Comparison of ENCODE assay signal across 23 cellular contexts in the genomic region with DNA sequence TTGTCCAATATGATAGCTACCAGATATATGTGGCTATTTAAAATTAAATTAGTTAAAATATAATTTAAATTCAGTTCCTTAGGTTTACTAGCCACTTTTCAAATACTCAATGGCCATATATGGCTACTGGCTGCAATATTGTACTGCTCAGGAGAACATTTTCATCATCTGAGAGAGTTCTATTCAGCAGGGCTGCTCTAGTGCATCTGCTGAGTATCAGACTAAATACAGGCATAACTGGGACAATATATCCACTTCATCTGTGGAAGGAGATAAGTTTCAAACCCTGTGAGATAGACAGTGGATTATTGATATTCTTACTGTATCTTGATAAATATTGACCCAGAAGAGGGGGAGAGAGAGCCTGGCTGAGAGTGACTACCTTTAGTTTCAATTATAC.
"Had no signal": no experiment of that assay in that cellular context is flagged by ENCODE, and none has a peak within 500 bp of the region (broad histone marks: within the 10 kb centered on the region; RNA-seq: fewer than 3 reads in every experiment).

No MANE protein-coding gene starts in this region.

- H3K36me3 ChIP-seq: left lung, sigmoid colon, spleen, thyroid gland, upper lobe of right lung had no signal

- H3K4me3 ChIP-seq: left lung, lung, sigmoid colon, spleen, thyroid gland, upper lobe of right lung had no signal

- H3K4me3 Mint-ChIP-seq: activated B cell treated with CpG ODN at 0.5 μM for 24 hours; activated CD4-positive, alpha-beta T cell treated with anti-CD3 and anti-CD28 coated beads for 36 hours; activated naive CD8-positive, alpha-beta T cell treated with anti-CD3 and anti-CD28 coated beads for 36 hours; dendritic cell treated with granulocyte-macrophage colony-stimulating factor and Interleukin-4, amounts not matched to agents 40 ng/mL and 50 ng/mL, for 4 days; naive thymus-derived CD8-positive, alpha-beta T cell; T-helper 1 cell treated with Interleukin-12 subunit alpha and Interleukin-12 subunit beta and Interleukin-4 antibody, amounts not matched to agents 30 μg/mL and 1 μg/mL, for 36 hours had no signal

- H3K9me3 ChIP-seq: sigmoid colon, thyroid gland, upper lobe of right lung had no signal

- ATAC-seq: activated CD4-positive, alpha-beta T cell treated with anti-CD3 and anti-CD28 coated beads for 36 hours; naive thymus-derived CD8-positive, alpha-beta T cell; upper lobe of right lung had no signal

- H3K27ac ChIP-seq: left lung, spleen, thyroid gland, upper lobe of right lung had no signal

- DNase-seq: activated B cell treated with CpG ODN at 0.5 μM for 24 hours; activated CD4-positive, alpha-beta T cell treated with anti-CD3 and anti-CD28 coated beads for 36 hours; activated CD4-positive, alpha-beta T cell treated with anti-CD3 and anti-CD28 coated beads, Interleukin-2, amount 50 U/mL, for 48 hours; activated CD8-positive, alpha-beta memory T cell treated with anti-CD3 and anti-CD28 coated beads, Interleukin-2, amount 50 U/mL, for 48 hours; activated naive CD4-positive, alpha-beta T cell treated with Interleukin-2 at 50 U/mL for 16 hours; activated naive CD8-positive, alpha-beta T cell treated with anti-CD3 and anti-CD28 coated beads for 36 hours; activated T-cell treated with anti-CD3 and anti-CD28 coated beads, Interleukin-2, amount 50 U/mL, for 48 hours; amygdala; effector CD4-positive, alpha-beta T cell; left lung; naive thymus-derived CD8-positive, alpha-beta T cell; retina; sigmoid colon; spleen; stimulated activated CD4-positive, alpha-beta T cell treated with anti-CD3 and anti-CD28 coated beads, Interleukin-4, amount 100 ng/mL, for 1 hour; stimulated activated naive CD4-positive, alpha-beta T cell; T1000; thyroid gland; upper lobe of right lung had no signal

- H3K4me1 Mint-ChIP-seq: activated B cell treated with CpG ODN at 0.5 μM for 24 hours; activated CD4-positive, alpha-beta T cell treated with anti-CD3 and anti-CD28 coated beads for 36 hours; activated naive CD8-positive, alpha-beta T cell treated with anti-CD3 and anti-CD28 coated beads for 36 hours; naive thymus-derived CD8-positive, alpha-beta T cell had no signal

- H3K27ac Mint-ChIP-seq: activated B cell treated with CpG ODN at 0.5 μM for 24 hours; activated CD4-positive, alpha-beta T cell treated with anti-CD3 and anti-CD28 coated beads for 36 hours; activated naive CD8-positive, alpha-beta T cell treated with anti-CD3 and anti-CD28 coated beads for 36 hours; dendritic cell treated with granulocyte-macrophage colony-stimulating factor and Interleukin-4, amounts not matched to agents 40 ng/mL and 50 ng/mL, for 4 days; naive thymus-derived CD8-positive, alpha-beta T cell; progenitor cell of endocrine pancreas; T-helper 1 cell treated with Interleukin-12 subunit alpha and Interleukin-12 subunit beta and Interleukin-4 antibody, amounts not matched to agents 30 μg/mL and 1 μg/mL, for 36 hours had no signal

- H3K27me3 ChIP-seq: left lung, sigmoid colon, spleen, thyroid gland, upper lobe of right lung had no signal

- H3K4me1 ChIP-seq: left lung, spleen had no signal

- H3K36me3 Mint-ChIP-seq: activated naive CD8-positive, alpha-beta T cell treated with anti-CD3 and anti-CD28 coated beads for 36 hours; naive thymus-derived CD8-positive, alpha-beta T cell had no signal

- H3K27me3 Mint-ChIP-seq: activated B cell treated with CpG ODN at 0.5 μM for 24 hours; activated CD4-positive, alpha-beta T cell treated with anti-CD3 and anti-CD28 coated beads for 36 hours; activated naive CD8-positive, alpha-beta T cell treated with anti-CD3 and anti-CD28 coated beads for 36 hours; dendritic cell treated with granulocyte-macrophage colony-stimulating factor and Interleukin-4, amounts not matched to agents 40 ng/mL and 50 ng/mL, for 4 days; naive thymus-derived CD8-positive, alpha-beta T cell; progenitor cell of endocrine pancreas had no signal
